ENCODE assay signal across 8 cellular contexts in genomic region chr16:96935-97381, GRCh38. TPM values are rescaled to one million over a fixed set of nuclear protein-coding genes. Genes with fewer than 3 reads are reported as not detected.
DNase-seq lines count a peak whose midpoint lies in the region; ATAC-seq and TF ChIP-seq lines count a peak whose summit lies in the region.

No MANE protein-coding gene starts in this region.

- no peak overlapping the region for H3K9ac ChIP-seq in GM23248

- H3K27me3 ChIP-seq in GM23248 (replicated peaks; ENCODE audit: insufficient read depth) (no peaks in the 10 kb centered on the region), uterus (no peaks in the 10 kb centered on the region)

- no peaks in the 10 kb centered on the region for H3K27me3 Mint-ChIP-seq in activated naive CD4-positive, alpha-beta T cell treated with anti-CD3 and anti-CD28 coated beads for 36 hours (ENCODE audit: low read depth)

- intact Hi-C loops in activated naive CD4-positive, alpha-beta T cell treated with anti-CD3 and anti-CD28 coated beads for 36 hours (cut with micrococcal nuclease): loop anchor here (1.0 kb wide), 2 partner anchors 32 to 44 kb away; partner anchors contain the start of genes POLR3K and SNRNP25
- intact Hi-C loops in uterus (cut with DNase I; ENCODE audit: low total_unique reads): loop anchor here (2.0 kb wide), 1 partner anchor 32 kb away; no protein-coding TSS in a partner anchor

- H3K9me3 ChIP-seq in GM23248 (ENCODE audit: low read depth) (no peaks in the 10 kb centered on the region), uterus (no peaks in the 10 kb centered on the region)

- H3K79me2 ChIP-seq in GM23248 (ENCODE audit: insufficient read depth): no peaks in the 10 kb centered on the region

- 2% methylated on average over 11 of the region's 11 CpGs for WGBS in GM23248 (ENCODE audit: low coverage in 1 of 2, low lambda C conversion rate in 2 of 2, missing lambda C conversion rate in 2 of 2), 2 experiments

- no peak overlapping the region for H3K4me2 ChIP-seq in GM23248 (ENCODE audit: unreplicated experiment)

- no peak overlapping the region for H3K27ac Mint-ChIP-seq in activated naive CD4-positive, alpha-beta T cell treated with anti-CD3 and anti-CD28 coated beads for 36 hours

- no peak overlapping the region for H3K27ac ChIP-seq in GM23248
- peak overlapping the region in 1 of 2 donors; percentile 27 for H3K27ac ChIP-seq in uterus

- no peaks in the 10 kb centered on the region for H4K20me1 ChIP-seq in GM23248 (ENCODE audit: insufficient read depth)

- peak; percentile 90 for ATAC-seq in SK-N-SH treated with all-trans-retinoic acid at 6 μM for 48 hours

- H3F3A ChIP-seq in GM23248 (ENCODE audit: insufficient read depth): 0 out of 2 replicates have a peak, but pooled peaks cover 5% of the 10 kb centered on the region

- in situ Hi-C loops in GM23248 (cut with MboI): no loop called here

- H3K36me3 Mint-ChIP-seq in activated naive CD4-positive, alpha-beta T cell treated with anti-CD3 and anti-CD28 coated beads for 36 hours (ENCODE audit: low read depth): peaks cover 12% of the 10 kb centered on the region

- TF ChIP-seq CTCF in uterus (IDR thresholded peaks at IDR 0.05): peak; percentile 97 to 100 (median 100)

- H3K9me3 Mint-ChIP-seq in activated naive CD4-positive, alpha-beta T cell treated with anti-CD3 and anti-CD28 coated beads for 36 hours: no peaks in the 10 kb centered on the region

- H2AFZ ChIP-seq in GM23248: no peak overlapping the region

- no peaks in the 10 kb centered on the region for H3K9me2 ChIP-seq in GM23248 (ENCODE audit: insufficient read depth)

- DNase-seq in DMS53 (lab: John Stamatoyannopoulos, UW) (peak; percentile 91), GM23248 (peak; percentile 96), MV-4-11 (lab: John Stamatoyannopoulos, UW) (peak; percentile 88), glomerular visceral epithelial cell (ENCODE audit: extremely low spot score) (peak; percentile 81), pons (ENCODE audit: low spot score) (peak; percentile 86), uterus (peak; percentile 85 to 89)
- DNase-seq in activated naive CD4-positive, alpha-beta T cell treated with anti-CD3 and anti-CD28 coated beads for 36 hours: peak; percentile 93

- H3K4me3 Mint-ChIP-seq in activated naive CD4-positive, alpha-beta T cell treated with anti-CD3 and anti-CD28 coated beads for 36 hours: no peak overlapping the region

- CTCF ChIA-PET in activated naive CD4-positive, alpha-beta T cell treated with anti-CD3 and anti-CD28 coated beads for 36 hours (lab: Charles Lee): interaction anchor here (0.7 to 11.8 kb wide), 20 partner anchors 10 to 285 kb away, joined by 3 to 216 read pairs (median 7); partner anchors contain the start of genes MPG, POLR3K and SNRNP25

- no peak for TF ChIP-seq POLR2A in uterus (IDR thresholded peaks at IDR 0.05)

- H3K4me3 ChIP-seq in GM23248 (no peak overlapping the region), uterus (no peak overlapping the region)

- H3K4me1 ChIP-seq in GM23248 (ENCODE audit: insufficient read depth) (0 out of 2 replicates have a peak, but pooled peaks cover 5% of the 10 kb centered on the region), uterus (peaks cover 0 to 11% of the 10 kb centered on the region in 2 donors)

- H3K36me3 ChIP-seq in GM23248 (ENCODE audit: low read depth): no peaks in the 10 kb centered on the region; the same call in 1 of the 2 replicates
- no peaks in the 10 kb centered on the region for H3K36me3 ChIP-seq in uterus

- H3K4me1 Mint-ChIP-seq in activated naive CD4-positive, alpha-beta T cell treated with anti-CD3 and anti-CD28 coated beads for 36 hours (ENCODE audit: low read depth): peaks cover 5% of the 10 kb centered on the region

TF ChIP-seq in SK-N-SH treated with all-trans-retinoic acid at 6 μM for 48 hours, 23 proteins besides CTCF, POLR2A, EP300 and RAD21:
- TF ChIP-seq PPARA (CRISPR knock-in tag; IDR thresholded peaks at IDR 0.05; ENCODE audit: borderline replicate concordance): no peak
- TF ChIP-seq CSRNP3 (CRISPR knock-in tag; IDR thresholded peaks at IDR 0.05): no peak

RNA-seq across cellular contexts. Expression of gene MPG, which starts 18.9 kb away (rescaled TPM):
- total RNA-seq in GM23248 (2014; rRNA removed; shearing (Covaris generic)): 127 and 222 TPM in 2 replicates
- 132 and 134 TPM in 2 replicates for polyA plus RNA-seq in GM23248 (2016; fragmentation: Nextera tagmentation; extraction: Ambion mirVana)
- 10 to 100 TPM; 38.6 to 38.8 TPM for total RNA-seq in activated naive CD4-positive, alpha-beta T cell treated with anti-CD3 and anti-CD28 coated beads for 36 hours
- 100 to 1,000 TPM in 1 of 4 donors, 10 to 100 TPM in 3; 35.7 to 305 (median 63.7) TPM for total RNA-seq in uterus

RNA-seq across cellular contexts. Expression of gene RHBDF1, which starts 24.5 kb away (rescaled TPM):
- 54.6 and 61.7 TPM in 2 replicates for total RNA-seq in GM23248 (2014; rRNA removed; shearing (Covaris generic))
- 62.2 and 62.6 TPM in 2 replicates for polyA plus RNA-seq in GM23248 (2016; fragmentation: Nextera tagmentation; extraction: Ambion mirVana)
- total RNA-seq in activated naive CD4-positive, alpha-beta T cell treated with anti-CD3 and anti-CD28 coated beads for 36 hours: under 1 TPM in 1 of 2 experiments, not detected in 1; 0.36 TPM
- 10 to 100 TPM; 14.7 to 79.0 (median 31.1) TPM for total RNA-seq in uterus

RNA-seq across cellular contexts. Expression of gene NPRL3, which starts 41.5 kb away (rescaled TPM):
- total RNA-seq in GM23248 (2014; rRNA removed; shearing (Covaris generic)): 6.4 and 10.6 TPM in 2 replicates
- polyA plus RNA-seq in GM23248 (2016; fragmentation: Nextera tagmentation; extraction: Ambion mirVana): 11.6 and 13.6 TPM in 2 replicates
- total RNA-seq in activated naive CD4-positive, alpha-beta T cell treated with anti-CD3 and anti-CD28 coated beads for 36 hours: 10 to 100 TPM; 38.1 to 42.0 TPM
- 10 to 100 TPM; 13.9 to 34.8 (median 18.7) TPM for total RNA-seq in uterus

RNA-seq across cellular contexts. Expression of gene SNRNP25, which starts 43.3 kb away (rescaled TPM):
- 12.1 and 17.6 TPM in 2 replicates for total RNA-seq in GM23248 (2014; rRNA removed; shearing (Covaris generic))
- polyA plus RNA-seq in GM23248 (2016; fragmentation: Nextera tagmentation; extraction: Ambion mirVana): 30.4 and 31.5 TPM in 2 replicates
- total RNA-seq in activated naive CD4-positive, alpha-beta T cell treated with anti-CD3 and anti-CD28 coated beads for 36 hours: 10 to 100 TPM; 38.0 to 38.6 TPM
- total RNA-seq in uterus: 10 to 100 TPM in 3 of 4 donors, 1 to 10 TPM in 1; 8.0 to 38.4 (median 21.6) TPM

RNA-seq across cellular contexts. Expression of gene POLR3K, which starts 43.5 kb away (rescaled TPM):
- total RNA-seq in GM23248 (2014; rRNA removed; shearing (Covaris generic)): 2.2 and 5.2 TPM in 2 replicates
- polyA plus RNA-seq in GM23248 (2016; fragmentation: Nextera tagmentation; extraction: Ambion mirVana): 16.0 and 17.2 TPM in 2 replicates
- total RNA-seq in activated naive CD4-positive, alpha-beta T cell treated with anti-CD3 and anti-CD28 coated beads for 36 hours: 10 to 100 TPM; 38.2 to 40.9 TPM
- 10 to 100 TPM in 1 of 4 donors, 1 to 10 TPM in 2, under 1 TPM in 1; 0.51 to 12.3 (median 4.0) TPM for total RNA-seq in uterus

Comparison
In these comparisons a context has a peak if more than half of its experiments do, and no peak if none do; other contexts are left out.
1. RNA of gene RHBDF1, which starts 24.5 kb away (total RNA-seq): 54.6 to 61.7 TPM in GM23248 and 14.7 to 79.0 TPM in uterus; 0.36 TPM in activated naive CD4-positive, alpha-beta T cell treated with anti-CD3 and anti-CD28 coated beads for 36 hours; every median in the first group is over 10 times any median in the second.
2. Peak in every context shown above with its lines, with median percentiles within 50 percentile points of each other: DNase-seq.